ENCODE assay signal across 11 cellular contexts in the genomic region with DNA sequence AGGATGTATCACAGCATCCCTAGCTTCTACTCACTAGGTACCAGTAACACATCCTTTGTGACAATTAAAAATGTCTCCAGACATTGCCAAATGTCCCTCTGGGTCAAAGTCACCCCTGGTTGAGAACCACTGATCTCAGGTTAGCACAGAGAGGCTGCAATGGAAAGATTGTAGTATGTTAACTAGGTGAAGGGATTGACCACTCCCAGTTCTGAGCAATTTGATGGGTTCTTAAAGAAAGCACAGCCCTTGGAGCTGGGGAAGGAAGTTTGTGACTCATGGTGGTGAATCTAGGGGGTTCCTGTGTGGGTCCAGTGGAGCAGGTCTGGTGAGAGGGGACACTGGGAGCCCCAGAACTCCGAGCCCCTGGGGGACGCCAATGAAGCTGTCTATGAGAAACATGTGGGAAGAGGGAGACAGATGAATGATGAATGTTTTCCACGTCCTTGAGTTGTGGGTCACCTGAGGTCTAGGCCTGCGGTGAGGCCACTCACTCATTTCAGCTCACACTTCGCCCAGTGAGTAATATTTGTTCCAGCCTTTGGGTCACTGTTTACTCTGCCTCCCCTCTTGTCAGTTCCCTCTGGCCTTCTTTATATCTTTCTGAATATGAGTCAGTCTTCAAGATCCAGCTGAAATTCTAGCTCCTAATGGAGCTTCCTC.
DNase-seq lines count a peak whose midpoint lies in the region; ATAC-seq and TF ChIP-seq lines count a peak whose summit lies in the region.
"Had no signal": no experiment of that assay in that cellular context is flagged by ENCODE, and none has a peak within 500 bp of the region (broad histone marks: within the 10 kb centered on the region; RNA-seq: fewer than 3 reads in every experiment).

No MANE protein-coding gene starts in this region.

- H3K36me3 Mint-ChIP-seq in activated naive CD4-positive, alpha-beta T cell treated with anti-CD3 and anti-CD28 coated beads, Interleukin-2, amount 50 U/mL, for 24 hours, result no peaks in the 10 kb centered on the region
- H3K36me3 Mint-ChIP-seq in activated T-helper 17 cell treated with anti-CD3 and anti-CD28 coated beads, Interleukin-2, amount 50 U/mL, for 72 hours (ENCODE audit: low read depth), result no peaks in the 10 kb centered on the region
- no peaks in the 10 kb centered on the region for H3K36me3 Mint-ChIP-seq in activated CD4-positive, alpha-beta memory T cell treated with anti-CD3 and anti-CD28 coated beads for 36 hours

- POLR2A ChIA-PET in activated CD4-positive, alpha-beta memory T cell treated with anti-CD3 and anti-CD28 coated beads for 36 hours (lab: Charles Lee), result interaction anchor here (0.9 kb wide), 1 partner anchor 9 kb away, joined by 3 read pairs; no protein-coding TSS in a partner anchor

- H3K27me3 ChIP-seq in tibial artery, result no peaks in the 10 kb centered on the region
- H3K27me3 ChIP-seq: BLaER1 had no signal

- no peak for DNase-seq in activated naive CD4-positive, alpha-beta T cell treated with Interleukin-2 at 50 U/mL for 16 hours
- peak; percentile 27 for DNase-seq in hepatic stellate cell (ENCODE audit: low spot score)
- DNase-seq in tibial artery, result peak in 1 of 2 donors; percentile 43
- no peak for DNase-seq in stimulated activated CD4-positive, alpha-beta T cell treated with anti-CD3 and anti-CD28 coated beads, Interleukin-12 subunit alpha, Interleukin-12 subunit beta, amount 100 ng/mL, for 4 hours
- no peak for DNase-seq in activated CD4-positive, alpha-beta memory T cell treated with anti-CD3 and anti-CD28 coated beads for 36 hours
- no peak for DNase-seq in stimulated activated CD4-positive, alpha-beta T cell treated with anti-CD3 and anti-CD28 coated beads, Interleukin-2, amount 100 ng/mL, for 24 hours
- DNase-seq: NCI-H510A had no signal

- no peak overlapping the region for H3K4me3 ChIP-seq in tibial artery

- peak; percentile 87 for ATAC-seq in activated T-helper 17 cell treated with anti-CD3 and anti-CD28 coated beads, Interleukin-2, amount 50 U/mL, for 72 hours (replicated peaks)

- H3K27ac ChIP-seq in tibial artery, result peak overlapping the region; percentile 19 to 35

- TF ChIP-seq CTCF in tibial artery (IDR thresholded peaks at IDR 0.05), result no peak

- peak overlapping the region; percentile 13 for H3K4me3 Mint-ChIP-seq in activated naive CD4-positive, alpha-beta T cell treated with anti-CD3 and anti-CD28 coated beads, Interleukin-2, amount 50 U/mL, for 24 hours
- H3K4me3 Mint-ChIP-seq in activated T-helper 17 cell treated with anti-CD3 and anti-CD28 coated beads, Interleukin-2, amount 50 U/mL, for 72 hours, result peak overlapping the region; percentile 79
- H3K4me3 Mint-ChIP-seq in activated CD4-positive, alpha-beta memory T cell treated with anti-CD3 and anti-CD28 coated beads for 36 hours, result no peak overlapping the region
- H3K4me3 Mint-ChIP-seq: nephron had no signal

- no peaks in the 10 kb centered on the region for H3K36me3 ChIP-seq in tibial artery
- H3K36me3 ChIP-seq: BLaER1 had no signal

- CTCF ChIA-PET in activated CD4-positive, alpha-beta memory T cell treated with anti-CD3 and anti-CD28 coated beads for 36 hours (lab: Charles Lee), result no interaction called here

- H3K9me3 ChIP-seq in tibial artery, result no peaks in the 10 kb centered on the region
- H3K9me3 ChIP-seq: BLaER1 had no signal

- no peaks in the 10 kb centered on the region for H3K9me3 Mint-ChIP-seq in activated naive CD4-positive, alpha-beta T cell treated with anti-CD3 and anti-CD28 coated beads, Interleukin-2, amount 50 U/mL, for 24 hours
- H3K9me3 Mint-ChIP-seq in activated T-helper 17 cell treated with anti-CD3 and anti-CD28 coated beads, Interleukin-2, amount 50 U/mL, for 72 hours, result no peaks in the 10 kb centered on the region
- no peaks in the 10 kb centered on the region for H3K9me3 Mint-ChIP-seq in activated CD4-positive, alpha-beta memory T cell treated with anti-CD3 and anti-CD28 coated beads for 36 hours
- H3K9me3 Mint-ChIP-seq: nephron had no signal

- peaks cover 22% of the 10 kb centered on the region for H3K4me1 Mint-ChIP-seq in activated naive CD4-positive, alpha-beta T cell treated with anti-CD3 and anti-CD28 coated beads, Interleukin-2, amount 50 U/mL, for 24 hours
- peaks cover 24% of the 10 kb centered on the region for H3K4me1 Mint-ChIP-seq in activated T-helper 17 cell treated with anti-CD3 and anti-CD28 coated beads, Interleukin-2, amount 50 U/mL, for 72 hours
- peaks cover 12% of the 10 kb centered on the region for H3K4me1 Mint-ChIP-seq in activated CD4-positive, alpha-beta memory T cell treated with anti-CD3 and anti-CD28 coated beads for 36 hours (ENCODE audit: low read depth)

- H3K27me3 Mint-ChIP-seq in activated naive CD4-positive, alpha-beta T cell treated with anti-CD3 and anti-CD28 coated beads, Interleukin-2, amount 50 U/mL, for 24 hours, result no peaks in the 10 kb centered on the region
- H3K27me3 Mint-ChIP-seq in activated T-helper 17 cell treated with anti-CD3 and anti-CD28 coated beads, Interleukin-2, amount 50 U/mL, for 72 hours, result no peaks in the 10 kb centered on the region
- H3K27me3 Mint-ChIP-seq in activated CD4-positive, alpha-beta memory T cell treated with anti-CD3 and anti-CD28 coated beads for 36 hours, result no peaks in the 10 kb centered on the region

- no peak overlapping the region for H3K27ac Mint-ChIP-seq in activated naive CD4-positive, alpha-beta T cell treated with anti-CD3 and anti-CD28 coated beads, Interleukin-2, amount 50 U/mL, for 24 hours
- peak overlapping the region; percentile 78 for H3K27ac Mint-ChIP-seq in activated T-helper 17 cell treated with anti-CD3 and anti-CD28 coated beads, Interleukin-2, amount 50 U/mL, for 72 hours
- no peak overlapping the region for H3K27ac Mint-ChIP-seq in activated CD4-positive, alpha-beta memory T cell treated with anti-CD3 and anti-CD28 coated beads for 36 hours

- H3K4me1 ChIP-seq in tibial artery, result peaks cover 0 to 24% (median 22%) of the 10 kb centered on the region in 4 donors

- intact Hi-C loops in tibial artery (cut with DNase I; ENCODE audit: low total_unique reads), result no loop called here
- intact Hi-C loops in activated CD4-positive, alpha-beta memory T cell treated with anti-CD3 and anti-CD28 coated beads for 36 hours (cut with micrococcal nuclease), result no loop called here
